Comparison of ENCODE assay signal across 9 cellular contexts in genomic region chr14:37985826-37986470, GRCh38.
DNase-seq lines count a peak whose midpoint lies in the region; ATAC-seq and TF ChIP-seq lines count a peak whose summit lies in the region.
"Had no signal": no experiment of that assay in that cellular context is flagged by ENCODE, and none has a peak within 500 bp of the region (broad histone marks: within the 10 kb centered on the region; RNA-seq: fewer than 3 reads in every experiment).

No MANE protein-coding gene starts in this region.

- H3K27ac ChIP-seq in right cardiac atrium (ENCODE audit: low read length), result no peak overlapping the region

- BruUV-seq in Caco-2 (replicated peaks; lab: Mats Ljungman, UMichigan), result no TSS peak

- peaks cover 16% of the 10 kb centered on the region for H3K9me3 Mint-ChIP-seq in Caco-2 (ENCODE audit: unreplicated experiment)

- H3K27me3 Mint-ChIP-seq in Caco-2 (ENCODE audit: insufficient read depth, unreplicated experiment), result no peaks in the 10 kb centered on the region

- H3K4me1 ChIP-seq in Caco-2, result no peaks in the 10 kb centered on the region
- H3K4me1 ChIP-seq in right cardiac atrium (ENCODE audit: control insufficient read depth, insufficient read depth, low read length), result no peaks in the 10 kb centered on the region

- ATAC-seq in right cardiac atrium (no peak), HG03045 (IDR thresholded peaks at IDR 0.05; ENCODE audit: unreplicated experiment) (no peak), GM18873 (IDR thresholded peaks at IDR 0.05; ENCODE audit: low FRiP score, unreplicated experiment) (no peak)

- H3K4me1 Mint-ChIP-seq in Caco-2 (ENCODE audit: low read depth, unreplicated experiment), result no peaks in the 10 kb centered on the region

- no peaks in the 10 kb centered on the region for H3K36me3 Mint-ChIP-seq in Caco-2 (ENCODE audit: insufficient read depth, unreplicated experiment)

- H3K36me3 ChIP-seq in Caco-2 (ENCODE audit: control insufficient read depth, insufficient read depth, low read length), result no peaks in the 10 kb centered on the region

- WGBS in right cardiac atrium, result 62% methylated on average over 2 of the region's 2 CpGs

- no peak overlapping the region for H3K4me3 ChIP-seq in Caco-2 (ENCODE audit: low read depth, low read length)
- H3K4me3 ChIP-seq in right cardiac atrium (ENCODE audit: low read length), result no peak overlapping the region

- TF ChIP-seq CTCF in Caco-2 (IDR thresholded peaks at IDR 0.05; ENCODE audit: insufficient read depth in 1 of 2, low read depth in 1 of 2, low read length in 1 of 2, severe bottlenecking in 1 of 2, unreplicated experiment in 1 of 2), result peak; percentile 58 to 63

- H3K9me3 ChIP-seq in Caco-2 (peaks cover 11% of the 10 kb centered on the region), right cardiac atrium (ENCODE audit: control insufficient read depth, low read length) (peaks cover 3% of the 10 kb centered on the region)

- POLR2A ChIA-PET in Caco-2 (lab: Charles Lee), result no interaction called here

- CTCF ChIA-PET in Caco-2 (lab: Charles Lee), result no interaction called here

- intact Hi-C loops in Caco-2 (cut with micrococcal nuclease; ENCODE audit: unreplicated experiment) (loop anchor here (5.0 kb wide), 1 partner anchor 211 kb away; no protein-coding TSS in a partner anchor), right cardiac atrium (cut with DNase I) (no loop called here)

- H3K4me3 Mint-ChIP-seq in Caco-2 (ENCODE audit: unreplicated experiment), result no peak overlapping the region
- H3K4me3 Mint-ChIP-seq: T-helper 1 cell treated with Interleukin-12 subunit alpha and Interleukin-12 subunit beta and Interleukin-4 antibody, amounts not matched to agents 30 μg/mL and 1 μg/mL, for 36 hours had no signal

- DNase-seq in Caco-2, result peak in 1 of 2 experiments; percentile 15
- DNase-seq in HCEC 1CT, result peak; percentile 52
- DNase-seq in OCI-M1 (lab: John Stamatoyannopoulos, UW), result peak; percentile 70
- peak; percentile 10 for DNase-seq in activated effector memory CD4-positive, alpha-beta T cell treated with Interleukin-2 at 50 U/mL for 16 hours
- DNase-seq in right cardiac atrium, result peak in 2 of 3 donors; percentile 14 to 50
- peak; percentile 15 for DNase-seq in stimulated activated CD4-positive, alpha-beta T cell treated with anti-CD3 and anti-CD28 coated beads, Interleukin-12 subunit alpha, Interleukin-12 subunit beta, amount 100 ng/mL, for 4 hours

- H3K27me3 ChIP-seq in Caco-2 (replicated peaks; ENCODE audit: control insufficient read depth, insufficient read depth, low read length), result no peaks in the 10 kb centered on the region
- no peaks in the 10 kb centered on the region for H3K27me3 ChIP-seq in right cardiac atrium (ENCODE audit: control insufficient read depth, insufficient read depth)

- H3K27ac Mint-ChIP-seq in Caco-2 (ENCODE audit: unreplicated experiment), result no peak overlapping the region
- H3K27ac Mint-ChIP-seq: T-helper 1 cell treated with Interleukin-12 subunit alpha and Interleukin-12 subunit beta and Interleukin-4 antibody, amounts not matched to agents 30 μg/mL and 1 μg/mL, for 36 hours had no signal
